In the genomic region with DNA sequence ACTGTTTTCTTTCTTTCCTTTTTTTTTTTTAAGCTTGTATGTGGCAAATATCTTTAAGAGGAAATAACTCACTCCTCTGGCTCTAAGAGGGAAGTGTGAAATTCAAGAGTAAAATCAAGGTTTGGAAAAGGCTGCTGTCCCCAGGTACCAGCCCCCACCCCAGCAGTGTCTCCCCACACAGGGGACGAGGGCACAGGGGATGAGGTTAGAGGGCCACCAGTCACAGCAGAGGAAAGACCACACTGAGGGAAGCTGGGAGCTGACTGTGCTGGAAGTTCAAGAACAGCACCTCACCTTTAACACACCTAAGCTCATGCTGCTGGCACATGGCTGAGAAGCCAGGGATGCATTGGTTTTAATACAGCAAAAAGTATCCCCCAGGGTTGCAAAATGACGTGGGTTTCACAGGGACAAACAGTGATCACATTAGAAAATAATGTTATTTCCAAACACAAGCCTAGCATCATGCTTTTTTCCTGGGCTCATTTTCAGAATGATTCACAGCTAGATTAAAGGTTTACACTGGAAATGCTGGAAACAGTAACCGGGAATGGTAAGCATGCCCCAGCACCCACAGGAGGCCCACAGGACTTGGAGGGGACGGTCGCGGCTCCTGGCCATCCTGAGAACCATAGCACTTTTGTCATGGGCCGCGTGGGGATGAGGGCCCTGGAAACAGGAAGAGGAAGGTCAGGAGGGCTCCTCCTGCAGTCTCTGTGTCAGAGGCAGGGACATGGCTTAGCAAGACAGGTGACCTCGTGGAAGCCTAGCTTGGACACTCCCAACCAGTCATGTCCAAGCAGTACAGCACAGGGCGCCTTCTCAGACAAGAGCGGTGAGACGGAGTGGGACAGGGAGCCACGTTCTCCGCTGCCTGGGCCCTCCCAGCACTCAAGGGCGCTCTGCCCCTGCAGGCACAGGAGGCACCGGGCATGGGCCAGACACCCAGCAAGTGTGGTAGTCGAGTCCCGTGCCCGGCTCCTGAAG, we compare ENCODE assay signal across 9 cellular contexts. TPM values are rescaled to one million over a fixed set of nuclear protein-coding genes. Genes with fewer than 3 reads are reported as not detected.
A peak's percentile ranks its signal among the peaks of the same experiment; 100 is the strongest.
DNase-seq lines count a peak whose midpoint lies in the region; ATAC-seq and TF ChIP-seq lines count a peak whose summit lies in the region.
"Had no signal": no experiment of that assay in that cellular context is flagged by ENCODE, and none has a peak within 500 bp of the region (broad histone marks: within the 10 kb centered on the region; RNA-seq: fewer than 3 reads in every experiment).

No MANE protein-coding gene starts in this region.

- H3K4me1 ChIP-seq in A673 (ENCODE audit: insufficient read depth, low read length, poor library complexity, severe bottlenecking) = peaks cover 12% of the 10 kb centered on the region

- POLR2A ChIA-PET in activated B cell treated with CpG ODN at 0.5 μM for 24 hours (lab: Charles Lee) (interaction anchor here (0.6 to 4.1 kb wide), 5 partner anchors 14 to 35 kb away, joined by 3 to 12 read pairs (median 3); no protein-coding TSS in a partner anchor), A673 (lab: Charles Lee; ENCODE audit: low non-redundant PET) (no interaction called here)

- H3K4me3 Mint-ChIP-seq in activated B cell treated with CpG ODN at 0.5 μM for 24 hours = no peak overlapping the region

- H3K4me3 ChIP-seq in skeletal muscle cell (ENCODE audit: low read depth, low read length) = no peak overlapping the region
- H3K4me3 ChIP-seq in A673 (ENCODE audit: low read depth, low read length, poor library complexity, severe bottlenecking) = no peak overlapping the region

- DNase-seq in ELF-1 (ENCODE audit: low read depth, low spot score) = peak; percentile 18
- DNase-seq in activated B cell treated with CpG ODN at 0.5 μM for 24 hours = peak; percentile 12
- peak; percentile 22 for DNase-seq in Right ventricle myocardium superior
- DNase-seq in skeletal muscle cell (ENCODE audit: low read depth) = peak; percentile 18
- no peak for DNase-seq in A673 (ENCODE audit: low spot score)
- no peak for DNase-seq in NCI-H1694 (lab: John Stamatoyannopoulos, UW)

- peaks cover 18% of the 10 kb centered on the region for H3K36me3 ChIP-seq in A673 (ENCODE audit: insufficient read depth, low read length, poor library complexity, severe bottlenecking)

- H3K27ac Mint-ChIP-seq in activated B cell treated with CpG ODN at 0.5 μM for 24 hours = peak overlapping the region; percentile 12

- no peak overlapping the region for H3K27ac ChIP-seq in A673 (ENCODE audit: low read depth, low read length, poor library complexity, severe bottlenecking)

- no peaks in the 10 kb centered on the region for H3K27me3 Mint-ChIP-seq in activated B cell treated with CpG ODN at 0.5 μM for 24 hours
- H3K27me3 Mint-ChIP-seq: T-cell had no signal

- ATAC-seq in activated B cell treated with CpG ODN at 0.5 μM for 24 hours (ENCODE audit: low read depth) (no peak), Right ventricle myocardium superior (ENCODE audit: poor library complexity) (no peak), GM19324 (IDR thresholded peaks at IDR 0.05; ENCODE audit: low FRiP score, unreplicated experiment) (no peak), GM19023 (IDR thresholded peaks at IDR 0.05; ENCODE audit: unreplicated experiment) (no peak)

- H3K9me3 ChIP-seq in A673 (ENCODE audit: low read depth, low read length, poor library complexity, severe bottlenecking) = no peaks in the 10 kb centered on the region

- H3K4me1 Mint-ChIP-seq in activated B cell treated with CpG ODN at 0.5 μM for 24 hours = peaks cover 47% of the 10 kb centered on the region

- intact Hi-C loops in activated B cell treated with CpG ODN at 0.5 μM for 24 hours (cut with micrococcal nuclease) = no loop called here
- intact Hi-C loops in Right ventricle myocardium superior (cut with DNase I) = no loop called here
- intact Hi-C loops in A673 (cut with micrococcal nuclease; ENCODE audit: unreplicated experiment) = no loop called here

- peaks cover 68% of the 10 kb centered on the region for H3K36me3 Mint-ChIP-seq in activated B cell treated with CpG ODN at 0.5 μM for 24 hours (ENCODE audit: low read depth)

- CTCF ChIA-PET in activated B cell treated with CpG ODN at 0.5 μM for 24 hours (lab: Charles Lee) = interaction anchor here (1.5 kb wide), 1 partner anchor 19 kb away, joined by 4 read pairs; no protein-coding TSS in a partner anchor
- CTCF ChIA-PET in A673 (lab: Charles Lee) = no interaction called here

- no TSS peak for BruUV-seq in A673 (replicated peaks; lab: Mats Ljungman, UMichigan)

- no peaks in the 10 kb centered on the region for H3K9me3 Mint-ChIP-seq in activated B cell treated with CpG ODN at 0.5 μM for 24 hours
- H3K9me3 Mint-ChIP-seq: T-cell had no signal

- H3K27me3 ChIP-seq in A673 (replicated peaks; ENCODE audit: insufficient read depth, low read depth, low read length, poor library complexity) = no peaks in the 10 kb centered on the region

- TF ChIP-seq CTCF in activated B cell treated with CpG ODN at 0.5 μM for 24 hours (IDR thresholded peaks at IDR 0.05) = no peak
- no peak for TF ChIP-seq CTCF in A673 (conservative IDR thresholded peaks at IDR 0.05; ENCODE audit: low read depth, low read length)

RNA-seq across cellular contexts. Expression of a gene that starts 6.9 kb away (rescaled TPM):
- total RNA-seq in activated B cell treated with CpG ODN at 0.5 μM for 24 hours (246 and 269 TPM in 2 replicates), Right ventricle myocardium superior (11.5 TPM), A673 (2021) (86.9 and 97.3 TPM in 2 replicates)

Comparison
In these comparisons a context has a peak if more than half of its experiments do, and no peak if none do; other contexts are left out.
1. DNase-seq: peak in ELF-1 (single experiment), activated B cell treated with CpG ODN at 0.5 μM for 24 hours (single experiment), Right ventricle myocardium superior (single experiment) and skeletal muscle cell (single experiment); none in A673 (single experiment) and NCI-H1694 (single experiment).